Comparison of ENCODE assay signal across 30 cellular contexts in the genomic region with DNA sequence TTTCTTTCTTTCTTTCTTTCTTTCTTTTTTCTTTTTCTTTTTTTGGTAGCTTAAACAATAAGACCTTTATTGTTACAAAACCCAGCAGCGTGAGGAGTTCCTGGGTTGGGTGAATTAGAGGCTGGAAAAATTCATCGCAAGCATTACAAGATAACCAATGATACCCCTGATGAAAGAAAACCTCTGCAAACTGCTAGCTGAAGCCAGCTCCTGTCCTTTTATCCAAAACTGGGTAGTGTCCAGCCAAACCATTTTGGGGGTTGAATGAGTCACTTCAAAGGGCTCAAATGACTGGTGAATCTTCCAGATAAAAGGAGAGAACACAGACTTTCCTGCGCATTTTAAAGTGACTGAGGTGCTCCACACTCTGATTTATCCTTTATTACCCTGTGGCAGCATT. TPM values are rescaled to one million over a fixed set of nuclear protein-coding genes. Genes with fewer than 3 reads are reported as not detected.
DNase-seq lines count a peak whose midpoint lies in the region; ATAC-seq and TF ChIP-seq lines count a peak whose summit lies in the region.
"Had no signal": no experiment of that assay in that cellular context is flagged by ENCODE, and none has a peak within 500 bp of the region (broad histone marks: within the 10 kb centered on the region; RNA-seq: fewer than 3 reads in every experiment).

No MANE protein-coding gene starts in this region.

- H3K9ac ChIP-seq in HUES64 (ENCODE audit: low read depth, low read length): no peak overlapping the region

- peak in 1 of 2 donors; percentile 17 for TF ChIP-seq POLR2A in adrenal gland (IDR thresholded peaks at IDR 0.05)

- H3K4me3 ChIP-seq in HUES64 (ENCODE audit: low read length) (no peak overlapping the region), adrenal gland (no peak overlapping the region), right atrium auricular region (no peak overlapping the region)
- H3K4me3 ChIP-seq: esophagus squamous epithelium, gastrocnemius medialis, prostate gland, sigmoid colon, stomach, transverse colon had no signal

- peaks cover 18% of the 10 kb centered on the region for H3K4me1 Mint-ChIP-seq in mesothelial cell of epicardium

- H3K4me3 Mint-ChIP-seq in mesothelial cell of epicardium: no peak overlapping the region
- H3K4me3 Mint-ChIP-seq: activated CD4-positive, alpha-beta memory T cell treated with anti-CD3 and anti-CD28 coated beads for 36 hours; activated naive CD4-positive, alpha-beta T cell treated with anti-CD3 and anti-CD28 coated beads, Interleukin-2, amount 10 ng/mL, durations not matched to agents 7 days and 5 days; activated T-helper 17 cell treated with anti-CD3 and anti-CD28 coated beads, Interleukin-2, amount 50 U/mL, for 72 hours had no signal

- peaks cover 24% of the 10 kb centered on the region for H3K4me1 ChIP-seq in HUES64 (ENCODE audit: insufficient read depth, low read length)
- peaks cover 0 to 14% of the 10 kb centered on the region in 2 donors for H3K4me1 ChIP-seq in adrenal gland (replicated peaks in 1 of 2)
- no peaks in the 10 kb centered on the region for H3K4me1 ChIP-seq in right atrium auricular region
- H3K4me1 ChIP-seq: Caco-2, esophagus squamous epithelium, gastrocnemius medialis, prostate gland, sigmoid colon, stomach, transverse colon had no signal

- peak overlapping the region; percentile 27 for H3K27ac ChIP-seq in HUES64 (ENCODE audit: low read depth, low read length)
- H3K27ac ChIP-seq in adrenal gland: peak overlapping the region in 2 of 5 donors; percentile 6 to 36
- no peak overlapping the region for H3K27ac ChIP-seq in substantia nigra (ENCODE audit: low read depth, low read length, poor library complexity, severe bottlenecking)
- no peak overlapping the region for H3K27ac ChIP-seq in right atrium auricular region
- H3K27ac ChIP-seq: C4-2B, esophagus squamous epithelium, gastrocnemius medialis, prostate gland, sigmoid colon, stomach, transverse colon had no signal

- no peaks in the 10 kb centered on the region for H3K9me3 Mint-ChIP-seq in mesothelial cell of epicardium
- H3K9me3 Mint-ChIP-seq: activated CD4-positive, alpha-beta memory T cell treated with anti-CD3 and anti-CD28 coated beads for 36 hours; activated naive CD4-positive, alpha-beta T cell treated with anti-CD3 and anti-CD28 coated beads, Interleukin-2, amount 10 ng/mL, durations not matched to agents 7 days and 5 days; activated T-helper 17 cell treated with anti-CD3 and anti-CD28 coated beads, Interleukin-2, amount 50 U/mL, for 72 hours had no signal

- intact Hi-C loops in adrenal gland (cut with DNase I): no loop called here

- no peaks in the 10 kb centered on the region for H3K27me3 Mint-ChIP-seq in mesothelial cell of epicardium (ENCODE audit: low read depth)
- H3K27me3 Mint-ChIP-seq: activated CD4-positive, alpha-beta memory T cell treated with anti-CD3 and anti-CD28 coated beads for 36 hours; activated naive CD4-positive, alpha-beta T cell treated with anti-CD3 and anti-CD28 coated beads, Interleukin-2, amount 10 ng/mL, durations not matched to agents 7 days and 5 days; activated T-helper 17 cell treated with anti-CD3 and anti-CD28 coated beads, Interleukin-2, amount 50 U/mL, for 72 hours had no signal

- no peak for ATAC-seq in HG02970 (IDR thresholded peaks at IDR 0.05; ENCODE audit: low FRiP score, unreplicated experiment)
- ATAC-seq: activated T-helper 17 cell treated with anti-CD3 and anti-CD28 coated beads, Interleukin-2, amount 50 U/mL, for 72 hours; gastrocnemius medialis; PC-3; SK-N-SH treated with all-trans-retinoic acid at 6 μM for 48 hours had no signal

- 82% methylated on average over 2 of the region's 3 CpGs for WGBS in HUES64
- 44 to 56% (median 50%) methylated on average over 3 of the region's 3 CpGs for WGBS in adrenal gland, 4 donors

- peak in 4 of 7 donors; percentile 16 to 59 (median 40) for DNase-seq in adrenal gland
- DNase-seq in mesothelial cell of epicardium (ENCODE audit: low spot score in 2 of 2, unreplicated experiment in 2 of 2): no peak
- no peak for DNase-seq in substantia nigra (lab: John Stamatoyannopoulos, UW)
- DNase-seq in OCI-M1 (lab: John Stamatoyannopoulos, UW): no peak
- DNase-seq in right atrium auricular region (ENCODE audit: low spot score): no peak
- DNase-seq: activated CD4-positive, alpha-beta memory T cell treated with anti-CD3 and anti-CD28 coated beads for 36 hours; activated CD4-positive, alpha-beta T cell treated with anti-CD3 and anti-CD28 coated beads for 1 hour; activated naive CD4-positive, alpha-beta T cell treated with anti-CD3 and anti-CD28 coated beads, Interleukin-2, amount 10 ng/mL, durations not matched to agents 7 days and 5 days; Caco-2; esophagus squamous epithelium; gastrocnemius medialis; HCEC 1CT; KBM-7; NCI-H1092 treated with DMSO at 0.1 percent for 48 hours; NCI-H187; NCI-H2171; NCI-H524; PC-3; sigmoid colon; stimulated activated CD4-positive, alpha-beta T cell treated with anti-CD3 and anti-CD28 coated beads, Interleukin-12 subunit alpha, Interleukin-12 subunit beta, amount 100 ng/mL, for 4 hours; stimulated activated CD4-positive, alpha-beta T cell treated with anti-CD3 and anti-CD28 coated beads, Interleukin-2, amount 100 ng/mL, for 48 hours; stomach; T-helper 2 cell; transverse colon had no signal

- TF ChIP-seq CTCF in adrenal gland (IDR thresholded peaks at IDR 0.05) (no peak), mesothelial cell of epicardium (IDR thresholded peaks at IDR 0.05; ENCODE audit: unreplicated experiment) (no peak), right atrium auricular region (IDR thresholded peaks at IDR 0.05) (no peak)

- H3K36me3 ChIP-seq in HUES64 (ENCODE audit: insufficient read depth, low read length) (peaks cover 30% of the 10 kb centered on the region), adrenal gland (replicated peaks in 1 of 2) (peaks cover 0 to 26% of the 10 kb centered on the region in 2 donors), right atrium auricular region (peaks cover 17% of the 10 kb centered on the region)
- H3K36me3 ChIP-seq: prostate gland had no signal

- H3K9me3 ChIP-seq in HUES64 (ENCODE audit: insufficient read depth, low read depth, low read length) (no peaks in the 10 kb centered on the region), adrenal gland (replicated peaks in 1 of 3) (no peaks in the 10 kb centered on the region), right atrium auricular region (no peaks in the 10 kb centered on the region)
- H3K9me3 ChIP-seq: Caco-2, esophagus squamous epithelium, gastrocnemius medialis, prostate gland, sigmoid colon, stomach, transverse colon had no signal

- H3K27ac Mint-ChIP-seq in mesothelial cell of epicardium: peak overlapping the region; percentile 33
- H3K27ac Mint-ChIP-seq: activated CD4-positive, alpha-beta memory T cell treated with anti-CD3 and anti-CD28 coated beads for 36 hours; activated naive CD4-positive, alpha-beta T cell treated with anti-CD3 and anti-CD28 coated beads, Interleukin-2, amount 10 ng/mL, durations not matched to agents 7 days and 5 days; activated T-helper 17 cell treated with anti-CD3 and anti-CD28 coated beads, Interleukin-2, amount 50 U/mL, for 72 hours had no signal

- H3K27me3 ChIP-seq in HUES64 (ENCODE audit: insufficient read depth, low read length): no peaks in the 10 kb centered on the region
- no peaks in the 10 kb centered on the region for H3K27me3 ChIP-seq in adrenal gland
- no peaks in the 10 kb centered on the region for H3K27me3 ChIP-seq in right atrium auricular region
- H3K27me3 ChIP-seq: esophagus squamous epithelium, gastrocnemius medialis, sigmoid colon, stomach, transverse colon had no signal

- H3K36me3 Mint-ChIP-seq in mesothelial cell of epicardium: peaks cover 22% of the 10 kb centered on the region

RNA-seq across cellular contexts. Expression of a gene that starts 32.6 kb away (rescaled TPM):
- 16.1 TPM for polyA plus RNA-seq in HUES64 (2013, experiment 1 of 2)
- 16.5 TPM for polyA plus RNA-seq in HUES64 (2013, experiment 2 of 2)
- total RNA-seq in adrenal gland (10 to 100 TPM; 38.1 to 71.4 (median 46.6) TPM), mesothelial cell of epicardium (54.6 to 58.0 TPM (median 55.1 TPM) in 3 replicates), right atrium auricular region (10 to 100 TPM; 55.3 to 56.1 TPM)
- 10 to 100 TPM in 1 of 3 donors, 1 to 10 TPM in 2; 4.1 to 22.6 (median 7.8) TPM for polyA plus RNA-seq in adrenal gland

RNA-seq across cellular contexts. Expression of a gene that starts 39.9 kb away (rescaled TPM):
- polyA plus RNA-seq in HUES64 (2013, experiment 1 of 2): 23.8 TPM
- 23.6 TPM for polyA plus RNA-seq in HUES64 (2013, experiment 2 of 2)
- total RNA-seq in adrenal gland (10 to 100 TPM; 53.4 to 99.6 (median 61.7) TPM), mesothelial cell of epicardium (20.3 to 23.3 TPM (median 23.2 TPM) in 3 replicates), right atrium auricular region (10 to 100 TPM; 66.7 to 72.1 TPM)
- 10 to 100 TPM; 22.5 to 59.5 (median 26.1) TPM for polyA plus RNA-seq in adrenal gland

RNA-seq across cellular contexts. Expression of a gene that starts 44.4 kb away (rescaled TPM):
- 23.9 TPM for polyA plus RNA-seq in HUES64 (2013, experiment 1 of 2)
- 25.9 TPM for polyA plus RNA-seq in HUES64 (2013, experiment 2 of 2)
- 100 to 1,000 TPM in 7 of 8 donors, 10 to 100 TPM in 1; 95.1 to 171 (median 137) TPM for total RNA-seq in adrenal gland
- 10 to 100 TPM; 18.9 to 54.9 (median 25.8) TPM for polyA plus RNA-seq in adrenal gland
- total RNA-seq in mesothelial cell of epicardium: 82.5 to 85.5 TPM (median 84.4 TPM) in 3 replicates
- 10 to 100 TPM; 44.7 to 59.7 TPM for total RNA-seq in right atrium auricular region

Comparison
In these comparisons a context has a peak if more than half of its experiments do, and no peak if none do; other contexts are left out.
1. DNase-seq: peak in adrenal gland (4 of 7); none in mesothelial cell of epicardium (0 of 2), substantia nigra (0 of 49), OCI-M1 (single experiment) and right atrium auricular region (single experiment).